9 cellular contexts compared by ENCODE assay signal in genomic region chr10:109957092-109957797, GRCh38. TPM values are rescaled to one million over a fixed set of nuclear protein-coding genes. Genes with fewer than 3 reads are reported as not detected.
DNase-seq lines count a peak whose midpoint lies in the region; ATAC-seq and TF ChIP-seq lines count a peak whose summit lies in the region.
"Had no signal": no experiment of that assay in that cellular context is flagged by ENCODE, and none has a peak within 500 bp of the region (broad histone marks: within the 10 kb centered on the region; RNA-seq: fewer than 3 reads in every experiment).

No MANE protein-coding gene starts in this region.

- TF ChIP-seq CTCF in GM10266 (IDR thresholded peaks at IDR 0.05; ENCODE audit: control insufficient read depth, insufficient read depth, low read depth, missing control alignments) (no peak), Panc1 (IDR thresholded peaks at IDR 0.05) (no peak)

- ATAC-seq in GM19468 (IDR thresholded peaks at IDR 0.05; ENCODE audit: extremely low read depth, unreplicated experiment) (peak; percentile 79), HG03139 (IDR thresholded peaks at IDR 0.05; ENCODE audit: unreplicated experiment) (peak; percentile 87), Panc1 (peak; percentile 33; the same call in 1 of the 2 replicates)

- POLR2A ChIA-PET in Panc1 (lab: Charles Lee), result no interaction called here
- POLR2A ChIA-PET in CD8-positive, alpha-beta memory T cell (lab: Charles Lee), result interaction anchor here (0.6 kb wide), 1 partner anchor 34 kb away, joined by 3 read pairs; the partner anchor contains the start of gene XPNPEP1

- no peak overlapping the region for H3K4me3 ChIP-seq in Panc1 (ENCODE audit: low read depth in 2 of 2, low read length in 2 of 2)
- no peak overlapping the region for H3K4me3 ChIP-seq in CD8-positive, alpha-beta memory T cell (ENCODE audit: low read length)

- BruUV-seq in Panc1 (replicated peaks; lab: Mats Ljungman, UMichigan), result no TSS peak

- no peaks in the 10 kb centered on the region for H3K9me3 ChIP-seq in Panc1 (ENCODE audit: control insufficient read depth, insufficient read depth, low read depth, low read length)
- no peaks in the 10 kb centered on the region for H3K9me3 ChIP-seq in CD8-positive, alpha-beta memory T cell (ENCODE audit: low read length)

- peaks cover 2 to 4% (median 3%) of the 10 kb centered on the region in 3 donors for H3K4me1 Mint-ChIP-seq in CD8-positive, alpha-beta memory T cell

- no peaks in the 10 kb centered on the region for H3K36me3 ChIP-seq in Panc1 (ENCODE audit: control insufficient read depth, insufficient read depth, low read length)
- no peaks in the 10 kb centered on the region for H3K36me3 ChIP-seq in CD8-positive, alpha-beta memory T cell (ENCODE audit: insufficient read depth, low read length)

- no peak overlapping the region for H3K27ac Mint-ChIP-seq in CD8-positive, alpha-beta memory T cell
- H3K27ac Mint-ChIP-seq: IgD-negative memory B cell had no signal

- no peaks in the 10 kb centered on the region for H3K27me3 Mint-ChIP-seq in CD8-positive, alpha-beta memory T cell
- H3K27me3 Mint-ChIP-seq: IgD-negative memory B cell had no signal

- no peak overlapping the region for H3K4me3 Mint-ChIP-seq in CD8-positive, alpha-beta memory T cell

- intact Hi-C loops in Panc1 (cut with micrococcal nuclease; ENCODE audit: unreplicated experiment), result no loop called here

- H3K27me3 ChIP-seq in Panc1 (ENCODE audit: control insufficient read depth, insufficient read depth, low read length), result no peaks in the 10 kb centered on the region; the same call in none of the 2 replicates
- no peaks in the 10 kb centered on the region for H3K27me3 ChIP-seq in CD8-positive, alpha-beta memory T cell (ENCODE audit: insufficient read depth, low read length, poor library complexity, severe bottlenecking)

- H3K4me1 ChIP-seq in Panc1 (ENCODE audit: control insufficient read depth, insufficient read depth, low read length), result no peaks in the 10 kb centered on the region
- no peaks in the 10 kb centered on the region for H3K4me1 ChIP-seq in CD8-positive, alpha-beta memory T cell (ENCODE audit: insufficient read depth, low read length)

- H3K36me3 Mint-ChIP-seq in CD8-positive, alpha-beta memory T cell, result no peaks in the 10 kb centered on the region
- H3K36me3 Mint-ChIP-seq: IgD-negative memory B cell had no signal

- DNase-seq in GM10266 (ENCODE audit: extremely low spot score) (peak; percentile 59), Panc1 (ENCODE audit: low read depth, low spot score) (no peak), anterior cingulate cortex (lab: John Stamatoyannopoulos, UW) (no peak), epidermal melanocyte (ENCODE audit: insufficient read length, low spot score) (no peak), NCI-H1694 treated with DMSO at 0.1 percent for 48 hours (lab: John Stamatoyannopoulos, UW) (no peak)
- no peak for DNase-seq in CD8-positive, alpha-beta memory T cell

- CTCF ChIA-PET in Panc1 (lab: Charles Lee), result no interaction called here
- CTCF ChIA-PET in CD8-positive, alpha-beta memory T cell (lab: Charles Lee), result interaction anchor here (0.9 to 2.5 kb wide), 7 partner anchors 19 to 76 kb away, joined by 3 to 8 read pairs (median 3); no protein-coding TSS in a partner anchor

- no peaks in the 10 kb centered on the region for H3K9me3 Mint-ChIP-seq in CD8-positive, alpha-beta memory T cell
- H3K9me3 Mint-ChIP-seq: IgD-negative memory B cell had no signal

- in situ Hi-C loops in Panc1 (cut with HindIII; ENCODE audit: low pct_unique_long_range_greater_than_20kb, low sequenced_read_pairs), result no loop called here

- H3K27ac ChIP-seq in Panc1 (ENCODE audit: low read length), result no peak overlapping the region
- H3K27ac ChIP-seq in CD8-positive, alpha-beta memory T cell (ENCODE audit: low read depth, low read length), result no peak overlapping the region

RNA-seq across cellular contexts. Expression of gene XPNPEP1, which starts 33.9 kb away (rescaled TPM):
- 61.2 TPM for total RNA-seq in Panc1 (2021; ENCODE audit: unreplicated experiment)
- 67.2 TPM for polyA plus RNA-seq in Panc1 (2012; ENCODE audit: insufficient read length)
- total RNA-seq in CD8-positive, alpha-beta memory T cell, result 10 to 100 TPM; 50.2 to 56.1 TPM
- polyA plus RNA-seq in CD8-positive, alpha-beta memory T cell, result 29.7 TPM

RNA-seq across cellular contexts. Expression of gene ADD3, which starts 50.5 kb away (rescaled TPM):
- total RNA-seq in Panc1 (2021; ENCODE audit: unreplicated experiment), result 32.4 TPM
- 22.8 TPM for polyA plus RNA-seq in Panc1 (2012; ENCODE audit: insufficient read length)
- 10 to 100 TPM; 39.4 to 50.3 TPM for total RNA-seq in CD8-positive, alpha-beta memory T cell
- 378 TPM for polyA plus RNA-seq in CD8-positive, alpha-beta memory T cell

Comparison
In these comparisons a context has a peak if more than half of its experiments do, and no peak if none do; other contexts are left out.
1. ATAC-seq: peak in every context shown above with its lines; median percentile 87 in HG03139; 79 in GM19468; 33 in Panc1.